2 cellular contexts compared by ENCODE assay signal in genomic region chr20:57392512-57393271, GRCh38.
TF ChIP-seq lines count a peak whose summit lies in the region.

No MANE protein-coding gene starts in this region.

TF ChIP-seq in GM12878, 131 proteins besides CTCF, POLR2A, EP300 and RAD21 (continued from another document and continues in another):
- no peak for TF ChIP-seq IRF3 (IDR thresholded peaks at IDR 0.05)
- peak; percentile 77 for TF ChIP-seq PKNOX1 (IDR thresholded peaks at IDR 0.05)
- no peak for TF ChIP-seq HDAC2 (IDR thresholded peaks at IDR 0.05)
- peak; percentile 83 to 88 for TF ChIP-seq BHLHE40 (IDR thresholded peaks at IDR 0.05; ENCODE audit: borderline replicate concordance in 1 of 2, low read depth in 2 of 2, low read length in 1 of 2)
- no peak for TF ChIP-seq E4F1 (IDR thresholded peaks at IDR 0.05; ENCODE audit: borderline replicate concordance, partially characterized antibody)
- TF ChIP-seq PAX5 (IDR thresholded peaks at IDR 0.05; ENCODE audit: borderline replicate concordance, low read depth, low read length): 0 out of 2 replicates have a peak, but pooled peaks have one; percentile 11
- no peak for TF ChIP-seq MYC (IDR thresholded peaks at IDR 0.05; ENCODE audit: insufficient read depth, insufficient read length, insufficient replicate concordance, low read length, severe bottlenecking)
- TF ChIP-seq ZBTB33 (IDR thresholded peaks at IDR 0.05): no peak
- no peak for TF ChIP-seq FOXK2 (IDR thresholded peaks at IDR 0.05)
- TF ChIP-seq STAT3 (IDR thresholded peaks at IDR 0.05; ENCODE audit: low read depth, low read length): no peak
- TF ChIP-seq MYB (IDR thresholded peaks at IDR 0.05; ENCODE audit: borderline replicate concordance, low read depth, low read length): no peak
- no peak; the same call in 1 of the 2 replicates for TF ChIP-seq MAX (IDR thresholded peaks at IDR 0.05; ENCODE audit: low read depth, low read length)
- TF ChIP-seq SIN3A (IDR thresholded peaks at IDR 0.05; ENCODE audit: low read depth, low read length): peak; percentile 80; the same call in 1 of the 2 replicates
- TF ChIP-seq CHD4 (IDR thresholded peaks at IDR 0.05): no peak
- peak; percentile 64 for TF ChIP-seq POLR2AphosphoS5 (IDR thresholded peaks at IDR 0.05; ENCODE audit: low read length)
- no peak; the same call in none of the 2 replicates for TF ChIP-seq POLR2AphosphoS2 (IDR thresholded peaks at IDR 0.05; ENCODE audit: low read depth, low read length)
- TF ChIP-seq EED (IDR thresholded peaks at IDR 0.05; ENCODE audit: low read depth): peak; percentile 38
- no peak for TF ChIP-seq SMARCA5 (IDR thresholded peaks at IDR 0.05)
- no peak for TF ChIP-seq TBL1XR1 (IDR thresholded peaks at IDR 0.05; ENCODE audit: low read depth, low read length)
- TF ChIP-seq ZNF274 (IDR thresholded peaks at IDR 0.05; ENCODE audit: insufficient read depth, insufficient read length): no peak
- TF ChIP-seq SP1 (IDR thresholded peaks at IDR 0.05; ENCODE audit: low read depth, low read length): peak; percentile 11
- TF ChIP-seq USF1 (IDR thresholded peaks at IDR 0.05; ENCODE audit: borderline replicate concordance, extremely low read length, insufficient read depth, low read depth, low read length): no peak

TF ChIP-seq in HepG2, 621 proteins besides CTCF, POLR2A, EP300 and RAD21 (continued from another document):
- no peak for TF ChIP-seq ZFAT (CRISPR knock-in tag; conservative IDR thresholded peaks at IDR 0.05)
- TF ChIP-seq ZNF10 (CRISPR knock-in tag; IDR thresholded peaks at IDR 0.05; ENCODE audit: borderline replicate concordance, low read depth): no peak
- TF ChIP-seq PAF1 (CRISPR knock-in tag; IDR thresholded peaks at IDR 0.05): no peak
- TF ChIP-seq EZH2 (conservative IDR thresholded peaks at IDR 0.05; ENCODE audit: low read depth, low read length): no peak
- TF ChIP-seq NCOA1 (CRISPR knock-in tag; IDR thresholded peaks at IDR 0.05): no peak
- TF ChIP-seq MYPOP (CRISPR knock-in tag; IDR thresholded peaks at IDR 0.05): peak; percentile 66; the same call in 1 of the 2 replicates
- TF ChIP-seq ZNF672 (CRISPR knock-in tag; IDR thresholded peaks at IDR 0.05): no peak
- TF ChIP-seq AGO2 (optimal IDR thresholded peaks at IDR 0.05; ENCODE audit: low read depth, low read length): peak; percentile 75
- TF ChIP-seq ZNF737 (CRISPR knock-in tag; IDR thresholded peaks at IDR 0.05; ENCODE audit: borderline replicate concordance): no peak
- peak; percentile 25; the same call in 1 of the 2 replicates for TF ChIP-seq ZNF274 (CRISPR knock-in tag; IDR thresholded peaks at IDR 0.05)
- TF ChIP-seq GABPB1 (CRISPR knock-in tag; IDR thresholded peaks at IDR 0.05): peak; percentile 26; the same call in 1 of the 2 replicates
- TF ChIP-seq TFDP1 (CRISPR knock-in tag; IDR thresholded peaks at IDR 0.05; ENCODE audit: borderline replicate concordance): no peak
- TF ChIP-seq EHMT2 (IDR thresholded peaks at IDR 0.05; ENCODE audit: borderline replicate concordance, low read depth, low read length): no peak
- no peak for TF ChIP-seq HOXA9 (CRISPR knock-in tag; IDR thresholded peaks at IDR 0.05; ENCODE audit: borderline replicate concordance)
- peak; percentile 38; the same call in 1 of the 2 replicates for TF ChIP-seq RBFOX2 (IDR thresholded peaks at IDR 0.05; ENCODE audit: low read depth, low read length)
- no peak for TF ChIP-seq BATF2 (CRISPR knock-in tag; IDR thresholded peaks at IDR 0.05)
- no peak for TF ChIP-seq MBD4 (IDR thresholded peaks at IDR 0.05; ENCODE audit: borderline replicate concordance, low read length)
- TF ChIP-seq PCBP2 (optimal IDR thresholded peaks at IDR 0.05; ENCODE audit: low read depth, low read length, poor library complexity, severe bottlenecking): no peak
- no peak for TF ChIP-seq THAP8 (CRISPR knock-in tag; IDR thresholded peaks at IDR 0.05; ENCODE audit: borderline replicate concordance)
- no peak for TF ChIP-seq ZNF326 (CRISPR knock-in tag; IDR thresholded peaks at IDR 0.05; ENCODE audit: borderline replicate concordance)
- 0 out of 2 replicates have a peak, but pooled peaks have one; percentile 41 for TF ChIP-seq ZFP91 (CRISPR knock-in tag; IDR thresholded peaks at IDR 0.05; ENCODE audit: borderline replicate concordance)
- no peak for TF ChIP-seq HNRNPLL (IDR thresholded peaks at IDR 0.05; ENCODE audit: low read depth, low read length, poor library complexity, severe bottlenecking)
- TF ChIP-seq ZNF619 (CRISPR knock-in tag; IDR thresholded peaks at IDR 0.05): no peak
- no peak for TF ChIP-seq ZSCAN21 (CRISPR knock-in tag; IDR thresholded peaks at IDR 0.05; ENCODE audit: borderline replicate concordance)
- no peak for TF ChIP-seq GLI4 (CRISPR knock-in tag; IDR thresholded peaks at IDR 0.05; ENCODE audit: borderline replicate concordance)
- TF ChIP-seq XRCC5 (optimal IDR thresholded peaks at IDR 0.05; ENCODE audit: low read length): no peak
- TF ChIP-seq ZBTB8A (CRISPR knock-in tag; IDR thresholded peaks at IDR 0.05; ENCODE audit: borderline replicate concordance, low read depth): no peak
- 0 out of 2 replicates have a peak, but pooled peaks have one; percentile 0 for TF ChIP-seq ZBTB38 (CRISPR knock-in tag; IDR thresholded peaks at IDR 0.05)
- no peak for TF ChIP-seq ZNF629 (CRISPR knock-in tag; conservative IDR thresholded peaks at IDR 0.05)
- TF ChIP-seq ETV5 (CRISPR knock-in tag; IDR thresholded peaks at IDR 0.05; ENCODE audit: borderline replicate concordance): no peak
- TF ChIP-seq MYNN (CRISPR knock-in tag; IDR thresholded peaks at IDR 0.05; ENCODE audit: low read depth): no peak
- TF ChIP-seq HHEX (CRISPR knock-in tag; IDR thresholded peaks at IDR 0.05): no peak
- no peak for TF ChIP-seq ATF2 (CRISPR knock-in tag; IDR thresholded peaks at IDR 0.05)
- peak; percentile 22; the same call in 1 of the 2 replicates for TF ChIP-seq TAF1 (CRISPR knock-in tag; IDR thresholded peaks at IDR 0.05)
- no peak for TF ChIP-seq ZFP36L1 (CRISPR knock-in tag; IDR thresholded peaks at IDR 0.05)
- TF ChIP-seq ZBTB33 (CRISPR knock-in tag; IDR thresholded peaks at IDR 0.05): peak; percentile 34; the same call in 1 of the 2 replicates
- TF ChIP-seq FOXP4 (CRISPR knock-in tag; IDR thresholded peaks at IDR 0.05): no peak
